Comparison of ENCODE assay signal across 24 cellular contexts in genomic region chr15:57053470-57053869, GRCh38.
"Had no signal": no experiment of that assay in that cellular context is flagged by ENCODE, and none has a peak within 500 bp of the region (broad histone marks: within the 10 kb centered on the region; RNA-seq: fewer than 3 reads in every experiment).

No MANE protein-coding gene starts in this region.

- H3K9me3 ChIP-seq: body of pancreas, right atrium auricular region, testis had no signal

- H3K4me3 ChIP-seq: body of pancreas, coronary artery, right atrium auricular region, skin epidermis, testis had no signal

- ATAC-seq: activated naive CD4-positive, alpha-beta T cell treated with anti-CD3 and anti-CD28 coated beads, Interleukin-2, amount 50 U/mL, for 72 hours; activated T-cell treated with anti-CD3 and anti-CD28 coated beads, Interleukin-2, amount 50 U/mL, for 72 hours; body of pancreas; left cardiac atrium; naive thymus-derived CD8-positive, alpha-beta T cell had no signal

- H3K36me3 ChIP-seq: right atrium auricular region had no signal

- H3K27ac Mint-ChIP-seq: activated CD4-positive, alpha-beta T cell treated with anti-CD3 and anti-CD28 coated beads, Interleukin-2, amount 10 ng/mL, durations not matched to agents 24 days and 14 days; activated naive CD4-positive, alpha-beta T cell treated with anti-CD3 and anti-CD28 coated beads, Interleukin-2, amount 50 U/mL, for 72 hours; activated T-cell treated with anti-CD3 and anti-CD28 coated beads, Interleukin-2, amount 50 U/mL, for 72 hours; stimulated activated naive CD8-positive, alpha-beta T cell treated with anti-CD3 and anti-CD28 coated beads, Interleukin-15, Interleukin-2, amounts not matched to agents 100 ng/mL and 50 ng/mL, for 24 hours; T-helper 2 cell treated with Interferon-gamma antibody and Interleukin-4, amounts not matched to agents 5 μg/mL and 100 μg/mL, for 36 hours had no signal

- DNase-seq: activated CD4-positive, alpha-beta T cell treated with anti-CD3 and anti-CD28 coated beads, Interleukin-2, amount 10 ng/mL, durations not matched to agents 24 days and 14 days; activated CD4-positive, CD25-positive, alpha-beta regulatory T cell; activated CD8-positive, alpha-beta memory T cell treated with anti-CD3 and anti-CD28 coated beads, Interleukin-2, amount 50 U/mL, for 48 hours; activated gamma-delta T cell; activated T-cell treated with anti-CD3 and anti-CD28 coated beads, Interleukin-2, amount 50 U/mL, for 72 hours; amygdala; body of pancreas; central memory CD4-positive, alpha-beta T cell; effector CD4-positive, alpha-beta T cell; foreskin melanocyte; head of caudate nucleus; left cardiac atrium; naive thymus-derived CD8-positive, alpha-beta T cell; stimulated activated CD4-positive, alpha-beta T cell treated with anti-CD3 and anti-CD28 coated beads, Interleukin-15, amount 100 ng/mL, for 24 hours; stimulated activated CD4-positive, alpha-beta T cell treated with anti-CD3 and anti-CD28 coated beads, Interleukin-4, amount 100 ng/mL, for 24 hours; stimulated activated CD8-positive, alpha-beta memory T cell treated with anti-CD3 and anti-CD28 coated beads, Interleukin-4, amount 100 ng/mL, for 48 hours; testis had no signal

- H3K9me3 Mint-ChIP-seq: activated T-cell treated with anti-CD3 and anti-CD28 coated beads, Interleukin-2, amount 50 U/mL, for 72 hours; naive thymus-derived CD8-positive, alpha-beta T cell; stimulated activated naive CD8-positive, alpha-beta T cell treated with anti-CD3 and anti-CD28 coated beads, Interleukin-15, Interleukin-2, amounts not matched to agents 100 ng/mL and 50 ng/mL, for 24 hours; T-helper 2 cell treated with Interferon-gamma antibody and Interleukin-4, amounts not matched to agents 5 μg/mL and 100 μg/mL, for 36 hours had no signal

- H3K27me3 Mint-ChIP-seq: activated CD4-positive, alpha-beta T cell treated with anti-CD3 and anti-CD28 coated beads, Interleukin-2, amount 10 ng/mL, durations not matched to agents 24 days and 14 days; naive thymus-derived CD8-positive, alpha-beta T cell; stimulated activated naive CD8-positive, alpha-beta T cell treated with anti-CD3 and anti-CD28 coated beads, Interleukin-15, Interleukin-2, amounts not matched to agents 100 ng/mL and 50 ng/mL, for 24 hours had no signal

- H3K27me3 ChIP-seq: body of pancreas, right atrium auricular region, testis had no signal

- H3K4me3 Mint-ChIP-seq: activated CD4-positive, alpha-beta T cell treated with anti-CD3 and anti-CD28 coated beads, Interleukin-2, amount 10 ng/mL, durations not matched to agents 24 days and 14 days; activated T-cell treated with anti-CD3 and anti-CD28 coated beads, Interleukin-2, amount 50 U/mL, for 72 hours; naive thymus-derived CD8-positive, alpha-beta T cell; stimulated activated naive CD8-positive, alpha-beta T cell treated with anti-CD3 and anti-CD28 coated beads, Interleukin-15, Interleukin-2, amounts not matched to agents 100 ng/mL and 50 ng/mL, for 24 hours; T-helper 2 cell treated with Interferon-gamma antibody and Interleukin-4, amounts not matched to agents 5 μg/mL and 100 μg/mL, for 36 hours had no signal

- H3K27ac ChIP-seq: body of pancreas, coronary artery, epithelial cell of prostate, right atrium auricular region, testis had no signal
